ENCODE assay signal across 1 cellular context in the genomic region with DNA sequence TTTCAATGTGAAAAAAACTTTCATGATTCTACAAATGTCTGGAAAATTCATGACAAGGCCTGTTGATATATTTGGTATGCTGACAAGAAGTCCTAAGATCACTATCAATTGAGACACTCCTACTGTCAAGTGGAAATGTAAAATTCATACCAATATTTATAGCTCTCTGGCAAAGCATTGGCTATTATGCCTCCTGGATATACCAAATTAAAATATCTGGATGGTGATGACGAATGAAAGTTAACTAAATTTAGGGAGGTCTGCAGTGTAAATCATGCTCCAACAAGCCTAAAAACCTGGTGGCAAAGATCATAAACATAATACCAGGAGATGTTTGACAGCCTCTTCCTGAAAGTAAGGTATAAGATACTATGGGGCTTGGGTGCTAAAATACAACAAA.
A peak's percentile ranks its signal among the peaks of the same experiment; 100 is the strongest.
TF ChIP-seq lines count a peak whose summit lies in the region.

No MANE protein-coding gene starts in this region.

TF ChIP-seq in SK-N-SH treated with all-trans-retinoic acid at 6 μM for 48 hours, 23 proteins besides CTCF, POLR2A, EP300 and RAD21 (continued from another document):
- TF ChIP-seq, protein P1, sequence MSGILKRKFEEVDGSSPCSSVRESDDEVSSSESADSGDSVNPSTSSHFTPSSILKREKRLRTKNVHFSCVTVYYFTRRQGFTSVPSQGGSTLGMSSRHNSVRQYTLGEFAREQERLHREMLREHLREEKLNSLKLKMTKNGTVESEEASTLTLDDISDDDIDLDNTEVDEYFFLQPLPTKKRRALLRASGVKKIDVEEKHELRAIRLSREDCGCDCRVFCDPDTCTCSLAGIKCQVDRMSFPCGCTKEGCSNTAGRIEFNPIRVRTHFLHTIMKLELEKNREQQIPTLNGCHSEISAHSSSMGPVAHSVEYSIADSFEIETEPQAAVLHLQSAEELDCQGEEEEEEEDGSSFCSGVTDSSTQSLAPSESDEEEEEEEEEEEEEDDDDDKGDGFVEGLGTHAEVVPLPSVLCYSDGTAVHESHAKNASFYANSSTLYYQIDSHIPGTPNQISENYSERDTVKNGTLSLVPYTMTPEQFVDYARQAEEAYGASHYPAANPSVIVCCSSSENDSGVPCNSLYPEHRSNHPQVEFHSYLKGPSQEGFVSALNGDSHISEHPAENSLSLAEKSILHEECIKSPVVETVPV (CRISPR knock-in tag; IDR thresholded peaks at IDR 0.05) = 0 out of 2 replicates have a peak, but pooled peaks have one; percentile 65
- TF ChIP-seq OSR1 (CRISPR knock-in tag; IDR thresholded peaks at IDR 0.05) (no peak), RARB (CRISPR knock-in tag; IDR thresholded peaks at IDR 0.05) (no peak), ISL1 (CRISPR knock-in tag; IDR thresholded peaks at IDR 0.05) (peak; percentile 99), CSDC2 (CRISPR knock-in tag; IDR thresholded peaks at IDR 0.05) (no peak), ZNF8 (CRISPR knock-in tag; IDR thresholded peaks at IDR 0.05) (peak; percentile 61; the same call in 1 of the 2 replicates), ZNF70 (CRISPR knock-in tag; IDR thresholded peaks at IDR 0.05) (no peak), BACH2 (CRISPR knock-in tag; IDR thresholded peaks at IDR 0.05; ENCODE audit: borderline replicate concordance) (no peak), TOX (CRISPR knock-in tag; IDR thresholded peaks at IDR 0.05; ENCODE audit: borderline replicate concordance) (no peak; the same call in 1 of the 2 replicates), PPARA (CRISPR knock-in tag; IDR thresholded peaks at IDR 0.05; ENCODE audit: borderline replicate concordance) (no peak), GLIS3 (CRISPR knock-in tag; IDR thresholded peaks at IDR 0.05) (0 out of 2 replicates have a peak, but pooled peaks have one; percentile 60), ZFP30 (CRISPR knock-in tag; IDR thresholded peaks at IDR 0.05) (no peak), ESRRG (CRISPR knock-in tag; IDR thresholded peaks at IDR 0.05) (peak; percentile 82), ZC3H10 (CRISPR knock-in tag; IDR thresholded peaks at IDR 0.05) (peak; percentile 97), TCF4 (CRISPR knock-in tag; IDR thresholded peaks at IDR 0.05; ENCODE audit: borderline replicate concordance) (peak; percentile 17; the same call in 1 of the 2 replicates), ARNTL (CRISPR knock-in tag; IDR thresholded peaks at IDR 0.05; ENCODE audit: borderline replicate concordance, low read depth) (no peak)
- TF ChIP-seq, protein P2, sequence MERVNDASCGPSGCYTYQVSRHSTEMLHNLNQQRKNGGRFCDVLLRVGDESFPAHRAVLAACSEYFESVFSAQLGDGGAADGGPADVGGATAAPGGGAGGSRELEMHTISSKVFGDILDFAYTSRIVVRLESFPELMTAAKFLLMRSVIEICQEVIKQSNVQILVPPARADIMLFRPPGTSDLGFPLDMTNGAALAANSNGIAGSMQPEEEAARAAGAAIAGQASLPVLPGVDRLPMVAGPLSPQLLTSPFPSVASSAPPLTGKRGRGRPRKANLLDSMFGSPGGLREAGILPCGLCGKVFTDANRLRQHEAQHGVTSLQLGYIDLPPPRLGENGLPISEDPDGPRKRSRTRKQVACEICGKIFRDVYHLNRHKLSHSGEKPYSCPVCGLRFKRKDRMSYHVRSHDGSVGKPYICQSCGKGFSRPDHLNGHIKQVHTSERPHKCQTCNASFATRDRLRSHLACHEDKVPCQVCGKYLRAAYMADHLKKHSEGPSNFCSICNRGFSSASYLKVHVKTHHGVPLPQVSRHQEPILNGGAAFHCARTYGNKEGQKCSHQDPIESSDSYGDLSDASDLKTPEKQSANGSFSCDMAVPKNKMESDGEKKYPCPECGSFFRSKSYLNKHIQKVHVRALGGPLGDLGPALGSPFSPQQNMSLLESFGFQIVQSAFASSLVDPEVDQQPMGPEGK (CRISPR knock-in tag; IDR thresholded peaks at IDR 0.05; ENCODE audit: borderline replicate concordance) = peak; percentile 93; the same call in 1 of the 2 replicates
- TF ChIP-seq, protein P3, sequence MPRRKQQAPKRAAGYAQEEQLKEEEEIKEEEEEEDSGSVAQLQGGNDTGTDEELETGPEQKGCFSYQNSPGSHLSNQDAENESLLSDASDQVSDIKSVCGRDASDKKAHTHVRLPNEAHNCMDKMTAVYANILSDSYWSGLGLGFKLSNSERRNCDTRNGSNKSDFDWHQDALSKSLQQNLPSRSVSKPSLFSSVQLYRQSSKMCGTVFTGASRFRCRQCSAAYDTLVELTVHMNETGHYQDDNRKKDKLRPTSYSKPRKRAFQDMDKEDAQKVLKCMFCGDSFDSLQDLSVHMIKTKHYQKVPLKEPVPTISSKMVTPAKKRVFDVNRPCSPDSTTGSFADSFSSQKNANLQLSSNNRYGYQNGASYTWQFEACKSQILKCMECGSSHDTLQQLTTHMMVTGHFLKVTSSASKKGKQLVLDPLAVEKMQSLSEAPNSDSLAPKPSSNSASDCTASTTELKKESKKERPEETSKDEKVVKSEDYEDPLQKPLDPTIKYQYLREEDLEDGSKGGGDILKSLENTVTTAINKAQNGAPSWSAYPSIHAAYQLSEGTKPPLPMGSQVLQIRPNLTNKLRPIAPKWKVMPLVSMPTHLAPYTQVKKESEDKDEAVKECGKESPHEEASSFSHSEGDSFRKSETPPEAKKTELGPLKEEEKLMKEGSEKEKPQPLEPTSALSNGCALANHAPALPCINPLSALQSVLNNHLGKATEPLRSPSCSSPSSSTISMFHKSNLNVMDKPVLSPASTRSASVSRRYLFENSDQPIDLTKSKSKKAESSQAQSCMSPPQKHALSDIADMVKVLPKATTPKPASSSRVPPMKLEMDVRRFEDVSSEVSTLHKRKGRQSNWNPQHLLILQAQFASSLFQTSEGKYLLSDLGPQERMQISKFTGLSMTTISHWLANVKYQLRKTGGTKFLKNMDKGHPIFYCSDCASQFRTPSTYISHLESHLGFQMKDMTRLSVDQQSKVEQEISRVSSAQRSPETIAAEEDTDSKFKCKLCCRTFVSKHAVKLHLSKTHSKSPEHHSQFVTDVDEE (CRISPR knock-in tag; IDR thresholded peaks at IDR 0.05) = peak; percentile 31; the same call in 1 of the 2 replicates
